16 cellular contexts compared by ENCODE assay signal in the genomic region with DNA sequence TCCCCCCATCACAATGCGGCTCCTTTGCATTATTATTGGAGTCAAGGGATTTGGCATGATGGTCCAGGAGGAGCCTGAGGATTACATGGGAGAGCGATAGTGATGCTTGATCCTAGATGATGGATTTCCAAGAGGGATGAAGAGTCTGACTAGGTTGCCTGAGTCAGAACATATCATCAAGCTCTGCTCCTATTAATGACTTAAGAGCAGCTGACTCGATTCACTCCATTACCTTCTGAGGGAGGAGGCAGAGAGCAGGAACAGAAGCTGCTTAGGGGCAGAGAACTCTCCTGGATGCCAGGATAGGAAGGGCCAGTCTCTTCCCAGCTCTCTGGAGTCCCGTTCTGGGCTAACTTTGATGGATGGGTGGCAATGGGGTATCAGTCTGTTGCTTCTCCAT. TPM values are rescaled to one million over a fixed set of nuclear protein-coding genes. Genes with fewer than 3 reads are reported as not detected.
"Had no signal": no experiment of that assay in that cellular context is flagged by ENCODE, and none has a peak within 500 bp of the region (broad histone marks: within the 10 kb centered on the region; RNA-seq: fewer than 3 reads in every experiment).

No MANE protein-coding gene starts in this region.

- H3K4me1 ChIP-seq: esophagus muscularis mucosa, heart left ventricle, transverse colon had no signal

- H3K4me3 ChIP-seq: esophagus muscularis mucosa, heart left ventricle, ovary, skin epidermis, transverse colon had no signal

- DNase-seq: activated CD4-positive, alpha-beta memory T cell treated with anti-CD3 and anti-CD28 coated beads for 36 hours; activated gamma-delta T cell treated with Interleukin-2 at 50 U/mL for 16 hours; activated naive CD8-positive, alpha-beta T cell treated with anti-CD3 and anti-CD28 coated beads, Interleukin-2, amount 10 ng/mL, durations not matched to agents 7 days and 5 days; activated T-cell treated with anti-CD3 and anti-CD28 coated beads, Interleukin-2, amount 50 U/mL, for 4 hours; aorta; foreskin melanocyte; heart left ventricle; transverse colon had no signal

- ATAC-seq: activated T-cell treated with anti-CD3 and anti-CD28 coated beads, Interleukin-2, amount 50 U/mL, for 4 hours; heart left ventricle; stimulated activated memory B cell treated with anti-CD40 and anti-IgM and Interleukin-4, amounts not matched to agents 10 μg/mL and 1 μg/mL and 100 μg/mL, for 72 hours had no signal

- H3K27me3 ChIP-seq: ovary had no signal

- H3K27ac ChIP-seq: esophagus muscularis mucosa, heart left ventricle, transverse colon had no signal

- H3K36me3 ChIP-seq: esophagus muscularis mucosa, heart left ventricle, ovary, transverse colon had no signal

- H3K9me3 ChIP-seq: esophagus muscularis mucosa, heart left ventricle, ovary, transverse colon had no signal

RNA-seq across cellular contexts. Expression of gene CISTR, which starts 54.0 kb away (rescaled TPM):
- total RNA-seq: activated CD4-positive, alpha-beta memory T cell treated with anti-CD3 and anti-CD28 coated beads for 36 hours; activated naive CD8-positive, alpha-beta T cell treated with anti-CD3 and anti-CD28 coated beads, Interleukin-2, amount 10 ng/mL, durations not matched to agents 7 days and 5 days; activated T-cell treated with anti-CD3 and anti-CD28 coated beads, Interleukin-2, amount 50 U/mL, for 4 hours; aorta; bronchial epithelial cell; chondrocyte; esophagus muscularis mucosa; lower leg skin; ovary; T-helper 2 cell treated with Interferon-gamma antibody and Interleukin-4, amounts not matched to agents 100 ng/mL and 5 ng/mL, for 36 hours; transverse colon had no signal
- polyA plus RNA-seq: aorta, ovary had no signal
